ENCODE assay signal across 8 cellular contexts in the genomic region with DNA sequence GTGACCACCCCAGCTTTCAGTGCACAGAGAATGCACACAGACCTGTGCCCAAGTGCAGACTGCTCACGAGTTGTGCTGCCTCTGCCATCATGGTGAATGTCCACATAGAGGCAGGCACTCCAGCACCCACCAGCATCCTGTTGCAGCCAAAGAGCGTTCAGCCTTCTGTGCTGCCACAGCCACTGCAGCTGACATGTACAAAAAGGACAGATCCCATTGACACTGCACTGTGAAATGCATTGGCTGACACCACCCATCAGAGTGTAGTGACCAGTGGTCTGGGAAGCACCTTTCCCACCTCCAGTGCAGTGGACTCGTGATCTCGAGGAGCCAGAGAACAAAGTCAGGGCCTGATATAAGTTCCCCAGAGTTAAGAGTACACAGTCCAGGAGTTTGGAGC.
"Had no signal": no experiment of that assay in that cellular context is flagged by ENCODE, and none has a peak within 500 bp of the region (broad histone marks: within the 10 kb centered on the region; RNA-seq: fewer than 3 reads in every experiment).

No MANE protein-coding gene starts in this region.

- H3K4me1 ChIP-seq: HAP-1 had no signal

- H3K9ac ChIP-seq: GM23248 had no signal

- H3K27ac ChIP-seq: GM23248 had no signal

- H3K4me3 ChIP-seq: GM23248, GM23338, HAP-1 had no signal

- H3K4me2 ChIP-seq: GM23338 had no signal

- H3K27ac Mint-ChIP-seq: GM23338, H9, HFFc6 had no signal

- DNase-seq: GM23248, GOT3, H7, H9, HCEC 1CT, HFFc6 had no signal

- H3K36me3 ChIP-seq: HAP-1 had no signal

- H3K4me1 Mint-ChIP-seq: GM23338, H9 had no signal

- H3K4me3 Mint-ChIP-seq: GM23338, H9, HFFc6 had no signal

- H2AFZ ChIP-seq: GM23248, GM23338 had no signal
